In genomic region chr10:102696736-102697135, GRCh38 we compare ENCODE assay signal across 31 cellular contexts.
"Had no signal": no experiment of that assay in that cellular context is flagged by ENCODE, and none has a peak within 500 bp of the region (broad histone marks: within the 10 kb centered on the region; RNA-seq: fewer than 3 reads in every experiment).

No MANE protein-coding gene starts in this region.

- H3K27me3 ChIP-seq: gastrocnemius medialis, hepatocyte, neutrophil, stomach, thyroid gland, upper lobe of left lung, vagina had no signal

- H3K4me3 ChIP-seq: gastrocnemius medialis, hepatocyte, prostate gland, stomach, thyroid gland, upper lobe of left lung, vagina had no signal

- DNase-seq: activated CD4-positive, alpha-beta T cell treated with anti-CD3 and anti-CD28 coated beads for 48 hours; activated CD4-positive, alpha-beta T cell treated with anti-CD3 and anti-CD28 coated beads, Interleukin-2, amount 50 U/mL, for 48 hours; activated CD8-positive, alpha-beta memory T cell treated with anti-CD3 and anti-CD28 coated beads for 24 hours; activated effector memory CD4-positive, alpha-beta T cell treated with anti-CD3 and anti-CD28 coated beads, Interleukin-2, amount 50 U/mL, for 16 hours; activated naive CD4-positive, alpha-beta T cell treated with anti-CD3 and anti-CD28 coated beads for 36 hours; activated naive CD8-positive, alpha-beta T cell treated with anti-CD3 and anti-CD28 coated beads, Interleukin-2, amount 10 ng/mL, durations not matched to agents 7 days and 5 days; amniotic stem cell; dermis blood vessel endothelial cell; effector CD4-positive, alpha-beta T cell; gastrocnemius medialis; islet precursor cell; left cardiac atrium; naive B cell; nephron progenitor cell; right cardiac atrium; stimulated activated CD4-positive, alpha-beta T cell treated with anti-CD3 and anti-CD28 coated beads, Interleukin-15, amount 100 ng/mL, for 24 hours; stimulated activated CD4-positive, alpha-beta T cell treated with anti-CD3 and anti-CD28 coated beads, Interleukin-2, amount 100 ng/mL, for 24 hours; stimulated activated naive B cell treated with anti-CD40 and anti-IgM and Interleukin-4, amounts not matched to agents 10 μg/mL and 1 μg/mL and 100 μg/mL, for 72 hours; stomach; T1000; thyroid gland; upper lobe of left lung; WERI-Rb-1 had no signal

- H3K9me3 Mint-ChIP-seq: activated naive CD4-positive, alpha-beta T cell treated with anti-CD3 and anti-CD28 coated beads for 36 hours; activated naive CD8-positive, alpha-beta T cell treated with anti-CD3 and anti-CD28 coated beads, Interleukin-2, amount 10 ng/mL, durations not matched to agents 7 days and 5 days; activated T-helper 1 cell treated with anti-CD3 and anti-CD28 coated beads, Interleukin-12 subunit alpha, Interleukin-12 subunit beta, Interleukin-2, Interleukin-4 antibody, amounts not matched to agents 30 ng/mL and 10 ng/mL and 1 ng/mL, durations not matched to agents 14 hours and 24 hours and 36 hours; central memory CD8-positive, alpha-beta T cell; mesothelial cell of epicardium; naive B cell; nephron progenitor cell; stimulated activated naive B cell treated with anti-CD40 and anti-IgM and Interleukin-4, amounts not matched to agents 10 μg/mL and 1 μg/mL and 100 μg/mL, for 72 hours had no signal

- FAIRE-seq: colon had no signal

- H3K27me3 Mint-ChIP-seq: activated naive CD8-positive, alpha-beta T cell treated with anti-CD3 and anti-CD28 coated beads, Interleukin-2, amount 10 ng/mL, durations not matched to agents 7 days and 5 days; central memory CD8-positive, alpha-beta T cell; naive B cell; stimulated activated naive B cell treated with anti-CD40 and anti-IgM and Interleukin-4, amounts not matched to agents 10 μg/mL and 1 μg/mL and 100 μg/mL, for 72 hours had no signal

- H3K4me1 Mint-ChIP-seq: central memory CD8-positive, alpha-beta T cell; naive B cell; nephron progenitor cell had no signal

- H3K4me3 Mint-ChIP-seq: activated naive CD4-positive, alpha-beta T cell treated with anti-CD3 and anti-CD28 coated beads for 36 hours; activated naive CD8-positive, alpha-beta T cell treated with anti-CD3 and anti-CD28 coated beads, Interleukin-2, amount 10 ng/mL, durations not matched to agents 7 days and 5 days; activated T-helper 1 cell treated with anti-CD3 and anti-CD28 coated beads, Interleukin-12 subunit alpha, Interleukin-12 subunit beta, Interleukin-2, Interleukin-4 antibody, amounts not matched to agents 30 ng/mL and 10 ng/mL and 1 ng/mL, durations not matched to agents 14 hours and 24 hours and 36 hours; central memory CD8-positive, alpha-beta T cell; mesothelial cell of epicardium; naive B cell; nephron progenitor cell; stimulated activated naive B cell treated with anti-CD40 and anti-IgM and Interleukin-4, amounts not matched to agents 10 μg/mL and 1 μg/mL and 100 μg/mL, for 72 hours had no signal

- H3K27ac Mint-ChIP-seq: activated naive CD4-positive, alpha-beta T cell treated with anti-CD3 and anti-CD28 coated beads for 36 hours; activated naive CD8-positive, alpha-beta T cell treated with anti-CD3 and anti-CD28 coated beads, Interleukin-2, amount 10 ng/mL, durations not matched to agents 7 days and 5 days; activated T-helper 1 cell treated with anti-CD3 and anti-CD28 coated beads, Interleukin-12 subunit alpha, Interleukin-12 subunit beta, Interleukin-2, Interleukin-4 antibody, amounts not matched to agents 30 ng/mL and 10 ng/mL and 1 ng/mL, durations not matched to agents 14 hours and 24 hours and 36 hours; mesothelial cell of epicardium; naive B cell; stimulated activated naive B cell treated with anti-CD40 and anti-IgM and Interleukin-4, amounts not matched to agents 10 μg/mL and 1 μg/mL and 100 μg/mL, for 72 hours had no signal
